Comparison of ENCODE assay signal across 25 cellular contexts in genomic region chr2:191008286-191008685, GRCh38. TPM values are rescaled to one million over a fixed set of nuclear protein-coding genes. Genes with fewer than 3 reads are reported as not detected.
DNase-seq lines count a peak whose midpoint lies in the region; ATAC-seq and TF ChIP-seq lines count a peak whose summit lies in the region.
"Had no signal": no experiment of that assay in that cellular context is flagged by ENCODE, and none has a peak within 500 bp of the region (broad histone marks: within the 10 kb centered on the region; RNA-seq: fewer than 3 reads in every experiment).

No MANE protein-coding gene starts in this region.

- ATAC-seq in GM18505 (IDR thresholded peaks at IDR 0.05; ENCODE audit: unreplicated experiment) (no peak), GM18868 (IDR thresholded peaks at IDR 0.05; ENCODE audit: unreplicated experiment) (no peak)
- no peak for ATAC-seq in activated CD8-positive, alpha-beta T cell treated with anti-CD3 and anti-CD28 coated beads, Interleukin-2, amount 10 ng/mL, durations not matched to agents 7 days and 5 days
- ATAC-seq: body of pancreas, foreskin keratinocyte, WTC11 had no signal

- CTCF ChIA-PET in activated CD8-positive, alpha-beta T cell treated with anti-CD3 and anti-CD28 coated beads, Interleukin-2, amount 10 ng/mL, durations not matched to agents 7 days and 5 days (lab: Charles Lee) = interaction anchor here (0.8 to 2.6 kb wide), 6 partner anchors 12 to 148 kb away, joined by 3 to 8 read pairs (median 4); no protein-coding TSS in a partner anchor

- no peak overlapping the region for H3K27ac ChIP-seq in hepatocyte
- H3K27ac ChIP-seq: BLaER1, body of pancreas, foreskin keratinocyte, left ventricle myocardium inferior, Peyer's patch, sigmoid colon, SJSA1 had no signal

- H3K4me1 Mint-ChIP-seq in activated T-cell treated with anti-CD3 and anti-CD28 coated beads, Interleukin-2, amount 50 U/mL, for 24 hours (ENCODE audit: low read depth) = peaks cover 73% of the 10 kb centered on the region
- peaks cover 71% of the 10 kb centered on the region for H3K4me1 Mint-ChIP-seq in activated CD8-positive, alpha-beta T cell treated with anti-CD3 and anti-CD28 coated beads, Interleukin-2, amount 10 ng/mL, durations not matched to agents 7 days and 5 days (ENCODE audit: low read depth)
- peaks cover 13% of the 10 kb centered on the region for H3K4me1 Mint-ChIP-seq in mesothelial cell of epicardium
- H3K4me1 Mint-ChIP-seq: H9, nephron progenitor cell, WTC11 had no signal

- H3K4me3 Mint-ChIP-seq in activated T-cell treated with anti-CD3 and anti-CD28 coated beads, Interleukin-2, amount 50 U/mL, for 24 hours = peak overlapping the region; percentile 6
- H3K4me3 Mint-ChIP-seq in activated CD8-positive, alpha-beta T cell treated with anti-CD3 and anti-CD28 coated beads, Interleukin-2, amount 10 ng/mL, durations not matched to agents 7 days and 5 days = peak overlapping the region; percentile 50
- no peak overlapping the region for H3K4me3 Mint-ChIP-seq in mesothelial cell of epicardium
- H3K4me3 Mint-ChIP-seq: H9, nephron progenitor cell, WTC11 had no signal

- peaks cover 19% of the 10 kb centered on the region for H3K9me3 Mint-ChIP-seq in activated T-cell treated with anti-CD3 and anti-CD28 coated beads, Interleukin-2, amount 50 U/mL, for 24 hours
- no peaks in the 10 kb centered on the region for H3K9me3 Mint-ChIP-seq in activated CD8-positive, alpha-beta T cell treated with anti-CD3 and anti-CD28 coated beads, Interleukin-2, amount 10 ng/mL, durations not matched to agents 7 days and 5 days (ENCODE audit: insufficient read depth)
- H3K9me3 Mint-ChIP-seq in mesothelial cell of epicardium = peaks cover 4% of the 10 kb centered on the region
- H3K9me3 Mint-ChIP-seq: H9, IgD-negative memory B cell, WTC11 had no signal

- H3K4me3 ChIP-seq in hepatocyte = no peak overlapping the region
- H3K4me3 ChIP-seq: BLaER1, body of pancreas, left ventricle myocardium inferior, Peyer's patch, sigmoid colon, SJSA1 had no signal

- H3K27me3 Mint-ChIP-seq in activated T-cell treated with anti-CD3 and anti-CD28 coated beads, Interleukin-2, amount 50 U/mL, for 24 hours = no peaks in the 10 kb centered on the region
- no peaks in the 10 kb centered on the region for H3K27me3 Mint-ChIP-seq in activated CD8-positive, alpha-beta T cell treated with anti-CD3 and anti-CD28 coated beads, Interleukin-2, amount 10 ng/mL, durations not matched to agents 7 days and 5 days (ENCODE audit: low read depth)
- H3K27me3 Mint-ChIP-seq in mesothelial cell of epicardium (ENCODE audit: low read depth) = no peaks in the 10 kb centered on the region
- H3K27me3 Mint-ChIP-seq: IgD-negative memory B cell had no signal

- TF ChIP-seq POLR2A in GM18505 (IDR thresholded peaks at IDR 0.05; ENCODE audit: borderline replicate concordance, extremely low read depth, insufficient read depth, insufficient read length) = peak; percentile 37

- no peak for DNase-seq in activated T-cell treated with anti-CD3 and anti-CD28 coated beads, Interleukin-2, amount 50 U/mL, for 24 hours
- DNase-seq in activated T-cell treated with anti-CD3 and anti-CD28 coated beads, Interleukin-2, amount 50 U/mL, for 48 hours = no peak
- DNase-seq in activated CD8-positive, alpha-beta T cell treated with anti-CD3 and anti-CD28 coated beads, Interleukin-2, amount 10 ng/mL, durations not matched to agents 7 days and 5 days = no peak
- DNase-seq in mesothelial cell of epicardium (ENCODE audit: low spot score in 2 of 2, unreplicated experiment in 2 of 2) (no peak), SW 1271 (lab: John Stamatoyannopoulos, UW) (no peak), hepatocyte (ENCODE audit: low spot score) (no peak)
- DNase-seq: body of pancreas; effector CD4-positive, alpha-beta T cell; foreskin keratinocyte; H9; left ventricle myocardium inferior; NCI-H1436; NCI-H2107; nephron progenitor cell; Peyer's patch; posterior cingulate gyrus; sigmoid colon; stimulated activated CD8-positive, alpha-beta memory T cell treated with anti-CD3 and anti-CD28 coated beads, Interleukin-4, amount 100 ng/mL, for 48 hours; substantia nigra had no signal

- peaks cover 3% of the 10 kb centered on the region for H4K20me1 ChIP-seq in hepatocyte (ENCODE audit: insufficient read depth, poor library complexity, severe bottlenecking)

- H3K36me3 Mint-ChIP-seq in activated T-cell treated with anti-CD3 and anti-CD28 coated beads, Interleukin-2, amount 50 U/mL, for 24 hours (ENCODE audit: low read depth) = peaks cover 70% of the 10 kb centered on the region
- peaks cover 71% of the 10 kb centered on the region for H3K36me3 Mint-ChIP-seq in activated CD8-positive, alpha-beta T cell treated with anti-CD3 and anti-CD28 coated beads, Interleukin-2, amount 10 ng/mL, durations not matched to agents 7 days and 5 days (ENCODE audit: low read depth)
- H3K36me3 Mint-ChIP-seq in mesothelial cell of epicardium = peaks cover 50% of the 10 kb centered on the region

- H2AFZ ChIP-seq in hepatocyte = no peak overlapping the region

- no peaks in the 10 kb centered on the region for H3K27me3 ChIP-seq in hepatocyte
- H3K27me3 ChIP-seq: BLaER1, body of pancreas, foreskin keratinocyte, Peyer's patch, sigmoid colon, SJSA1 had no signal

- H3K9me2 ChIP-seq in hepatocyte (replicated peaks; ENCODE audit: insufficient read depth) = no peaks in the 10 kb centered on the region

- TF ChIP-seq CTCF in mesothelial cell of epicardium (IDR thresholded peaks at IDR 0.05; ENCODE audit: unreplicated experiment) (no peak), hepatocyte (IDR thresholded peaks at IDR 0.05; ENCODE audit: poor library complexity) (no peak)

- H3K4me2 ChIP-seq in hepatocyte = no peak overlapping the region
- H3K4me2 ChIP-seq: BLaER1 had no signal

- POLR2A ChIA-PET in activated CD8-positive, alpha-beta T cell treated with anti-CD3 and anti-CD28 coated beads, Interleukin-2, amount 10 ng/mL, durations not matched to agents 7 days and 5 days (lab: Charles Lee) = interaction anchor here (0.6 to 4.5 kb wide), 9 partner anchors 11 to 394 kb away, joined by 3 to 37 read pairs (median 6); no protein-coding TSS in a partner anchor

- H3K4me1 ChIP-seq in hepatocyte (ENCODE audit: insufficient read depth) = peaks cover 9% of the 10 kb centered on the region

- no peaks in the 10 kb centered on the region for H3K36me3 ChIP-seq in hepatocyte (replicated peaks; ENCODE audit: insufficient read depth, low read depth)

- no peaks in the 10 kb centered on the region for H3K9me3 ChIP-seq in hepatocyte (ENCODE audit: low read depth)
- H3K9me3 ChIP-seq: body of pancreas, left ventricle myocardium inferior, Peyer's patch, sigmoid colon, SJSA1 had no signal

- peaks cover 32% of the 10 kb centered on the region for H3K79me2 ChIP-seq in hepatocyte

- H3K27ac Mint-ChIP-seq in activated T-cell treated with anti-CD3 and anti-CD28 coated beads, Interleukin-2, amount 50 U/mL, for 24 hours = peak overlapping the region; percentile 60
- peak overlapping the region; percentile 69 for H3K27ac Mint-ChIP-seq in activated CD8-positive, alpha-beta T cell treated with anti-CD3 and anti-CD28 coated beads, Interleukin-2, amount 10 ng/mL, durations not matched to agents 7 days and 5 days
- peak overlapping the region; percentile 58 for H3K27ac Mint-ChIP-seq in mesothelial cell of epicardium
- H3K27ac Mint-ChIP-seq: H9, nephron progenitor cell, WTC11 had no signal

RNA-seq across cellular contexts. Expression of gene STAT1, which starts 5.7 kb away (rescaled TPM):
- 100 to 1,000 TPM; 472 to 473 TPM for total RNA-seq in activated CD8-positive, alpha-beta T cell treated with anti-CD3 and anti-CD28 coated beads, Interleukin-2, amount 10 ng/mL, durations not matched to agents 7 days and 5 days
- 100 to 106 TPM (median 100 TPM) in 3 replicates for total RNA-seq in mesothelial cell of epicardium
- total RNA-seq in hepatocyte = 102 and 124 TPM in 2 replicates
- polyA plus RNA-seq in hepatocyte = 53.3 and 70.9 TPM in 2 replicates
